In genomic region chr19:41363753-41364545, GRCh38 we compare ENCODE assay signal across 8 cellular contexts. TPM values are rescaled to one million over a fixed set of nuclear protein-coding genes. Genes with fewer than 3 reads are reported as not detected.
A peak's percentile ranks its signal among the peaks of the same experiment; 100 is the strongest.
DNase-seq lines count a peak whose midpoint lies in the region; ATAC-seq lines count a peak whose summit lies in the region.

Gene B9D2, minus strand, starts transcription at chr19:41364149. Its CDS starts 630 bp downstream, at chr19:41363519.

- peak within 1 kb of the TSS; percentile 87 to 98 (median 97) for H3K4me3 Mint-ChIP-seq in CD8-positive, alpha-beta memory T cell

- peaks cover 0 to 2% of the 10 kb centered on the region in 2 donors for H3K27me3 Mint-ChIP-seq in CD8-positive, alpha-beta memory T cell

- CTCF ChIA-PET in CD8-positive, alpha-beta memory T cell (lab: Charles Lee) = interaction anchor here (0.6 to 4.4 kb wide), 13 partner anchors 11 to 205 kb away, joined by 3 to 63 read pairs (median 4); partner anchors contain the start of gene TGFB1

- ATAC-seq in GM19468 (IDR thresholded peaks at IDR 0.05; ENCODE audit: extremely low read depth, unreplicated experiment) = peak; percentile 38

- peaks cover 22% of the 10 kb centered on the region for H3K4me1 ChIP-seq in CD8-positive, alpha-beta memory T cell (ENCODE audit: insufficient read depth, low read length)
- H3K4me1 ChIP-seq in effector memory CD4-positive, alpha-beta T cell (ENCODE audit: control insufficient read depth, insufficient read depth, low read length, poor library complexity, severe bottlenecking) = peaks cover 22% of the 10 kb centered on the region

- peak; percentile 96 to 99 (median 99) for DNase-seq in CD8-positive, alpha-beta memory T cell
- DNase-seq in HS-5 (ENCODE audit: low read depth) (peak; percentile 93), lung microvascular endothelial cell (ENCODE audit: low read depth in 2 of 2) (peak; percentile 98 to 99)
- DNase-seq in NK-92 treated with Interleukin-12 subunit alpha and Interleukin-12 subunit beta, amount 100 ng/mL, for 24 hours (lab: John Stamatoyannopoulos, UW) = peak; percentile 97
- peak; percentile 99 for DNase-seq in activated CD8-positive, alpha-beta memory T cell treated with anti-CD3 and anti-CD28 coated beads for 24 hours
- peak; percentile 96 to 97 (median 97) for DNase-seq in effector memory CD4-positive, alpha-beta T cell
- peak; percentile 92 to 99 (median 95) for DNase-seq in stimulated activated CD4-positive, alpha-beta T cell treated with anti-CD3 and anti-CD28 coated beads, TNF-alpha, amount 100 ng/mL, for 48 hours (ENCODE audit: low read depth in 3 of 3)

- POLR2A ChIA-PET in CD8-positive, alpha-beta memory T cell (lab: Charles Lee) = interaction anchor here (0.6 to 5.1 kb wide), 14 partner anchors 12 to 1174 kb away, joined by 3 to 111 read pairs (median 5); partner anchors contain the start of genes CCDC97, HNRNPUL1, SERTAD3 and SNRPA

- H3K4me3 ChIP-seq in CD8-positive, alpha-beta memory T cell (ENCODE audit: low read length) = peak within 1 kb of the TSS; percentile 95
- peak within 1 kb of the TSS; percentile 81 for H3K4me3 ChIP-seq in effector memory CD4-positive, alpha-beta T cell (ENCODE audit: insufficient read depth, low read depth, low read length, poor library complexity, severe bottlenecking)

- H3K27ac Mint-ChIP-seq in CD8-positive, alpha-beta memory T cell = peak within 1 kb of the TSS; percentile 99 to 100 (median 100)

- H3K4me1 Mint-ChIP-seq in CD8-positive, alpha-beta memory T cell = peaks cover 23 to 40% (median 26%) of the 10 kb centered on the region in 3 donors

- no peaks in the 10 kb centered on the region for H3K9me3 Mint-ChIP-seq in CD8-positive, alpha-beta memory T cell

- peaks cover 0 to 12% (median 1%) of the 10 kb centered on the region in 3 donors for H3K36me3 Mint-ChIP-seq in CD8-positive, alpha-beta memory T cell

- H3K9me3 ChIP-seq in CD8-positive, alpha-beta memory T cell (ENCODE audit: low read length) = no peaks in the 10 kb centered on the region
- no peaks in the 10 kb centered on the region for H3K9me3 ChIP-seq in effector memory CD4-positive, alpha-beta T cell (ENCODE audit: control insufficient read depth, low read length)

- no peaks in the 10 kb centered on the region for H3K36me3 ChIP-seq in CD8-positive, alpha-beta memory T cell (ENCODE audit: insufficient read depth, low read length)
- H3K36me3 ChIP-seq in effector memory CD4-positive, alpha-beta T cell (ENCODE audit: control insufficient read depth, insufficient read depth, low read length) = no peaks in the 10 kb centered on the region

- H3K27ac ChIP-seq in CD8-positive, alpha-beta memory T cell (ENCODE audit: low read depth, low read length) = peak within 1 kb of the TSS; percentile 100
- peak within 1 kb of the TSS; percentile 100 for H3K27ac ChIP-seq in effector memory CD4-positive, alpha-beta T cell (ENCODE audit: insufficient read depth, low read length, poor library complexity, severe bottlenecking)

- no peaks in the 10 kb centered on the region for H3K27me3 ChIP-seq in CD8-positive, alpha-beta memory T cell (ENCODE audit: insufficient read depth, low read length, poor library complexity, severe bottlenecking)
- H3K27me3 ChIP-seq in effector memory CD4-positive, alpha-beta T cell (replicated peaks; ENCODE audit: control insufficient read depth, insufficient read depth, low read length, poor library complexity, severe bottlenecking) = no peaks in the 10 kb centered on the region

RNA-seq across cellular contexts. Expression of gene B9D2, which starts in this region (rescaled TPM):
- 1 to 10 TPM; 8.5 to 9.7 TPM for total RNA-seq in CD8-positive, alpha-beta memory T cell
- polyA plus RNA-seq in CD8-positive, alpha-beta memory T cell = 15.4 TPM
- 6.3 and 6.9 TPM in 2 replicates for total RNA-seq in lung microvascular endothelial cell

Comparison
In these comparisons a context has a peak if more than half of its experiments do, and no peak if none do; other contexts are left out.
1. Peak in every context shown above with its lines: DNase-seq, ATAC-seq, H3K4me3 ChIP-seq and H3K27ac ChIP-seq.